17 cellular contexts compared by ENCODE assay signal in genomic region chr5:69509212-69509611, GRCh38.
"Had no signal": no experiment of that assay in that cellular context is flagged by ENCODE, and none has a peak within 500 bp of the region (broad histone marks: within the 10 kb centered on the region; RNA-seq: fewer than 3 reads in every experiment).

No MANE protein-coding gene starts in this region.

- H3K36me3 ChIP-seq: adrenal gland, sigmoid colon, thoracic aorta had no signal

- H2AFZ ChIP-seq: hepatocyte, parathyroid adenoma had no signal

- ATAC-seq: activated CD4-positive, alpha-beta T cell treated with anti-CD3 and anti-CD28 coated beads for 36 hours; activated naive CD4-positive, alpha-beta T cell treated with anti-CD3 and anti-CD28 coated beads, Interleukin-2, amount 50 U/mL, for 72 hours; stimulated activated memory B cell treated with anti-CD40 and anti-IgM and Interleukin-4, amounts not matched to agents 10 μg/mL and 1 μg/mL and 100 μg/mL, for 72 hours; WTC11 had no signal

- FAIRE-seq: astrocyte, bronchial epithelial cell had no signal

- DNase-seq: activated CD4-positive, alpha-beta T cell treated with anti-CD3 and anti-CD28 coated beads for 36 hours; activated CD4-positive, alpha-beta T cell treated with anti-CD3 and anti-CD28 coated beads, Interleukin-2, amount 50 U/mL, for 48 hours; activated gamma-delta T cell treated with Interleukin-2 at 50 U/mL for 16 hours; adrenal gland; foreskin fibroblast; sigmoid colon; stimulated activated CD4-positive, alpha-beta T cell treated with anti-CD3 and anti-CD28 coated beads, Interleukin-4, amount 100 ng/mL, for 24 hours; T-helper 2 cell had no signal

- H3K27me3 ChIP-seq: adrenal gland, hepatocyte, sigmoid colon had no signal

- H3K4me2 ChIP-seq: hepatocyte had no signal

- H3K4me3 ChIP-seq: adrenal gland, hepatocyte, sigmoid colon, thoracic aorta had no signal

- H3K9me3 ChIP-seq: adrenal gland, sigmoid colon, thoracic aorta had no signal

- H3K27ac ChIP-seq: adrenal gland, epithelial cell of prostate, hepatocyte, parathyroid adenoma, sigmoid colon, thoracic aorta had no signal

- H3K4me1 ChIP-seq: adrenal gland, sigmoid colon had no signal

- H3K9ac ChIP-seq: parathyroid adenoma had no signal
